In the genomic region with DNA sequence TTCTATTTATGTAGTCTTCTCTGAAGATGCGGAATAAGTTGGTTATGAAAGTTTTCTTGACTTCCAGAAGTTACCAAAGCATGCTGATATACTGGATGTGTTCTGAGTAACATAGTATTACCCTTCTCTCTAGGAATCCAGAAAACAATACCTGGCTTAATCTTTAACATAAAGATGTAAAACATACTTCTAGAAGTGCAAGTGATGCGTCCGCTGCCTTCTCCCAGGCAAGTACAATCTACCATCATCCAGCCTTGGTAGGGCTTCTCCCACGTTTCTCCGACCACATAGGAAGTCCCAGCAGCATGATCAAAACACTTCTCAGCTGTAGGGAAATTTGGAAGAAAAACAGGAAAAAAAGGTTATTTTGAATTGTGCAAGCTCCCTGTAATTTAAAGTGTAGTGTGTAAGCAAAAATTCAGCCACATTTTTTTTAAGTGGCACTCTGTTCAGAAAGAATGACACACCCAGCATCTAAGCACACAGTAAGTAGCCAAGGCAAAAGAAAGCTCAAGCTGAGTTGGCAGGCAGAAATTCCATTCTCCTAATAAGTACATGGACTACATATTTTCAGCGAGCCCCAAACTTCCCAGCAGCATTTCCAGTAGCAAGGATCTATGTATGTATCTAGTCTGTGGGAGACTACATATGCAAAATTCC, we compare ENCODE assay signal across 13 cellular contexts. TPM values are rescaled to one million over a fixed set of nuclear protein-coding genes. Genes with fewer than 3 reads are reported as not detected.
DNase-seq lines count a peak whose midpoint lies in the region; ATAC-seq and TF ChIP-seq lines count a peak whose summit lies in the region.
"Had no signal": no experiment of that assay in that cellular context is flagged by ENCODE, and none has a peak within 500 bp of the region (broad histone marks: within the 10 kb centered on the region; RNA-seq: fewer than 3 reads in every experiment).

No MANE protein-coding gene starts in this region.

- no peak overlapping the region for H3K27ac ChIP-seq in left ventricle myocardium inferior (replicated peaks)
- H3K27ac ChIP-seq in lower lobe of right lung = no peak overlapping the region
- peak overlapping the region; percentile 47 for H3K27ac ChIP-seq in vagina
- no peak overlapping the region for H3K27ac ChIP-seq in colonic mucosa

- H3K4me3 ChIP-seq in left ventricle myocardium inferior = no peak overlapping the region
- no peak overlapping the region for H3K4me3 ChIP-seq in lower lobe of right lung
- H3K4me3 ChIP-seq in vagina = no peak overlapping the region
- no peak overlapping the region for H3K4me3 ChIP-seq in colonic mucosa

- no peak for TF ChIP-seq POLR2A in vagina (IDR thresholded peaks at IDR 0.05)

- intact Hi-C loops in left ventricle myocardium superior (cut with micrococcal nuclease) (no loop called here), left ventricle myocardium inferior (cut with micrococcal nuclease) (no loop called here), lower lobe of right lung (cut with DNase I) (no loop called here), vagina (cut with DNase I) (no loop called here), colonic mucosa (cut with DNase I) (no loop called here)

- H3K27me3 ChIP-seq in left ventricle myocardium inferior (ENCODE audit: low read depth) = peaks cover 6% of the 10 kb centered on the region
- no peaks in the 10 kb centered on the region for H3K27me3 ChIP-seq in lower lobe of right lung (ENCODE audit: low read depth)
- no peaks in the 10 kb centered on the region for H3K27me3 ChIP-seq in vagina
- H3K27me3 ChIP-seq in colonic mucosa = no peaks in the 10 kb centered on the region

- H3K9me3 ChIP-seq in left ventricle myocardium inferior (replicated peaks) (no peaks in the 10 kb centered on the region), lower lobe of right lung (no peaks in the 10 kb centered on the region), vagina (no peaks in the 10 kb centered on the region), colonic mucosa (no peaks in the 10 kb centered on the region)

- peak; percentile 17 for ATAC-seq in left ventricle myocardium superior
- peak; percentile 35 to 50 for ATAC-seq in lower lobe of right lung
- ATAC-seq in GM21529 (IDR thresholded peaks at IDR 0.05; ENCODE audit: unreplicated experiment) = no peak
- no peak for ATAC-seq in HG03108 (IDR thresholded peaks at IDR 0.05; ENCODE audit: unreplicated experiment)

- TF ChIP-seq CTCF in left ventricle myocardium inferior (IDR thresholded peaks at IDR 0.05; ENCODE audit: borderline replicate concordance) (no peak), lower lobe of right lung (IDR thresholded peaks at IDR 0.05) (no peak), vagina (IDR thresholded peaks at IDR 0.05) (no peak), colonic mucosa (IDR thresholded peaks at IDR 0.05) (no peak)

- peaks cover 14% of the 10 kb centered on the region for H3K4me1 ChIP-seq in left ventricle myocardium inferior
- peaks cover 21% of the 10 kb centered on the region for H3K4me1 ChIP-seq in lower lobe of right lung
- peaks cover 28% of the 10 kb centered on the region for H3K4me1 ChIP-seq in vagina
- H3K4me1 ChIP-seq in colonic mucosa = no peaks in the 10 kb centered on the region

- peaks cover 50% of the 10 kb centered on the region for H3K36me3 ChIP-seq in left ventricle myocardium inferior
- peaks cover 36% of the 10 kb centered on the region for H3K36me3 ChIP-seq in lower lobe of right lung
- H3K36me3 ChIP-seq in vagina = peaks cover 0 to 9% of the 10 kb centered on the region in 2 donors
- H3K36me3 ChIP-seq in colonic mucosa = no peaks in the 10 kb centered on the region

- H3K9ac ChIP-seq in colonic mucosa (ENCODE audit: low read depth in 2 of 2, low read length in 2 of 2) = no peak overlapping the region

- DNase-seq in left ventricle myocardium superior (no peak), left ventricle myocardium inferior (no peak), dedifferentiated amniotic fluid mesenchymal stem cell (ENCODE audit: extremely low spot score) (peak; percentile 79), lower lobe of right lung (no peak), vagina (ENCODE audit: extremely low spot score in 2 of 2) (no peak), colonic mucosa (no peak)
- DNase-seq: activated CD8-positive, alpha-beta memory T cell treated with anti-CD3 and anti-CD28 coated beads, Interleukin-2, amount 50 U/mL, for 48 hours; activated naive CD8-positive, alpha-beta T cell treated with anti-CD3 and anti-CD28 coated beads, Interleukin-2, amount 10 ng/mL, durations not matched to agents 7 days and 5 days; effector CD8-positive, alpha-beta T cell; naive B cell; NCI-H1436 had no signal

RNA-seq across cellular contexts. Expression of a gene that starts 5.2 kb away (rescaled TPM):
- total RNA-seq in left ventricle myocardium superior = 68.9 TPM
- 154 TPM for total RNA-seq in left ventricle myocardium inferior
- 1,248 TPM for total RNA-seq in lower lobe of right lung
- total RNA-seq in vagina = 292 TPM
- 100 to 1,000 TPM; 115 to 315 TPM for total RNA-seq in colonic mucosa

Comparison
In these comparisons a context has a peak if more than half of its experiments do, and no peak if none do; other contexts are left out.
1. ATAC-seq: peak in left ventricle myocardium superior (single experiment) and lower lobe of right lung (2 of 2); none in GM21529 (single experiment) and HG03108 (single experiment).